In genomic region chr20:61640171-61640570, GRCh38 we compare ENCODE assay signal across 23 cellular contexts.
A peak's percentile ranks its signal among the peaks of the same experiment; 100 is the strongest.
DNase-seq lines count a peak whose midpoint lies in the region; ATAC-seq and TF ChIP-seq lines count a peak whose summit lies in the region.
"Had no signal": no experiment of that assay in that cellular context is flagged by ENCODE, and none has a peak within 500 bp of the region (broad histone marks: within the 10 kb centered on the region; RNA-seq: fewer than 3 reads in every experiment).

No MANE protein-coding gene starts in this region.

- DNase-seq in EH (ENCODE audit: low read depth) (peak; percentile 33), NCI-H2227 (lab: John Stamatoyannopoulos, UW; ENCODE audit: unreplicated experiment) (peak; percentile 52), choroid plexus epithelial cell (ENCODE audit: low read depth) (peak; percentile 48), neural progenitor cell (ENCODE audit: low spot score) (no peak), MM.1S (no peak), DMS153 (lab: John Stamatoyannopoulos, UW) (no peak), A673 (ENCODE audit: low spot score) (no peak)
- DNase-seq: activated CD4-positive, alpha-beta T cell treated with anti-CD3 and anti-CD28 coated beads for 36 hours; activated naive CD4-positive, alpha-beta T cell; BE2C; cortex of kidney; DMS 273 treated with DMSO at 0.1 percent for 48 hours; KBM-7; NCI-H1417 treated with DMSO at 0.1 percent for 48 hours; NCI-H345; occipital lobe; SJCRH30; stimulated activated CD4-positive, alpha-beta T cell treated with anti-CD3 and anti-CD28 coated beads, Interleukin-4, amount 100 ng/mL, for 1 hour; T-helper 9 cell had no signal

- peaks cover 2% of the 10 kb centered on the region for H3K36me3 Mint-ChIP-seq in neural progenitor cell

- H3K27ac ChIP-seq in neural progenitor cell (no peak overlapping the region), MM.1S (ENCODE audit: low read length) (no peak overlapping the region), A673 (ENCODE audit: low read depth, low read length, poor library complexity, severe bottlenecking) (no peak overlapping the region)
- H3K27ac ChIP-seq: ascending aorta, epithelial cell of prostate, SJCRH30 had no signal

- H3K9me3 ChIP-seq in neural progenitor cell (ENCODE audit: low read depth) (no peaks in the 10 kb centered on the region), MM.1S (replicated peaks; ENCODE audit: insufficient read depth, low read length) (no peaks in the 10 kb centered on the region), A673 (ENCODE audit: low read depth, low read length, poor library complexity, severe bottlenecking) (no peaks in the 10 kb centered on the region)
- H3K9me3 ChIP-seq: ascending aorta, BE2C, SJCRH30 had no signal

- TF ChIP-seq CTCF in choroid plexus epithelial cell (conservative IDR thresholded peaks at IDR 0.05; ENCODE audit: low read depth, low read length) (no peak), neural progenitor cell (IDR thresholded peaks at IDR 0.05) (no peak), MM.1S (IDR thresholded peaks at IDR 0.05; ENCODE audit: low read length) (no peak), A673 (conservative IDR thresholded peaks at IDR 0.05; ENCODE audit: low read depth, low read length) (no peak)

- H3K9ac ChIP-seq in neural progenitor cell (no peak overlapping the region), MM.1S (ENCODE audit: low read length) (no peak overlapping the region)

- peaks cover 51% of the 10 kb centered on the region for H3K4me1 Mint-ChIP-seq in neural progenitor cell
- H3K4me1 Mint-ChIP-seq: activated CD4-positive, alpha-beta T cell treated with anti-CD3 and anti-CD28 coated beads for 36 hours had no signal

- intact Hi-C loops in A673 (cut with micrococcal nuclease; ENCODE audit: unreplicated experiment) = no loop called here

- H3K9me3 Mint-ChIP-seq in neural progenitor cell = peaks cover 4% of the 10 kb centered on the region

- H3K79me2 ChIP-seq in neural progenitor cell (ENCODE audit: low read depth) (no peaks in the 10 kb centered on the region), MM.1S (ENCODE audit: low read length) (no peaks in the 10 kb centered on the region)

- H3K4me3 Mint-ChIP-seq in neural progenitor cell = no peak overlapping the region
- H3K4me3 Mint-ChIP-seq: activated CD4-positive, alpha-beta T cell treated with anti-CD3 and anti-CD28 coated beads for 36 hours had no signal

- CTCF ChIA-PET in A673 (lab: Charles Lee) = no interaction called here

- H3K4me3 ChIP-seq in choroid plexus epithelial cell (ENCODE audit: low read depth, low read length) (no peak overlapping the region), neural progenitor cell (no peak overlapping the region), MM.1S (ENCODE audit: low read length) (no peak overlapping the region), A673 (ENCODE audit: low read depth, low read length, poor library complexity, severe bottlenecking) (no peak overlapping the region)
- H3K4me3 ChIP-seq: ascending aorta, SJCRH30 had no signal

- H3K27me3 Mint-ChIP-seq in neural progenitor cell (ENCODE audit: insufficient read depth, low read depth) = peaks cover 6% of the 10 kb centered on the region
- H3K27me3 Mint-ChIP-seq: activated CD4-positive, alpha-beta T cell treated with anti-CD3 and anti-CD28 coated beads for 36 hours had no signal

- peaks cover 10% of the 10 kb centered on the region for H3F3A ChIP-seq in neural progenitor cell (ENCODE audit: low read depth)
- no peaks in the 10 kb centered on the region for H3F3A ChIP-seq in MM.1S (ENCODE audit: insufficient read depth, low read length)

- ATAC-seq in HG02798 (IDR thresholded peaks at IDR 0.05; ENCODE audit: poor library complexity, unreplicated experiment) = no peak
- ATAC-seq: activated CD4-positive, alpha-beta T cell treated with anti-CD3 and anti-CD28 coated beads for 36 hours; sciatic nerve had no signal

- H2AFZ ChIP-seq in neural progenitor cell (replicated peaks) (no peak overlapping the region), MM.1S (ENCODE audit: low read length) (no peak overlapping the region)

- BruUV-seq in A673 (replicated peaks; lab: Mats Ljungman, UMichigan) = no TSS peak

- peak overlapping the region; percentile 34 for H3K27ac Mint-ChIP-seq in neural progenitor cell
- H3K27ac Mint-ChIP-seq: activated CD4-positive, alpha-beta T cell treated with anti-CD3 and anti-CD28 coated beads for 36 hours had no signal

- POLR2A ChIA-PET in A673 (lab: Charles Lee; ENCODE audit: low non-redundant PET) = no interaction called here

- H4K20me1 ChIP-seq in neural progenitor cell (ENCODE audit: low read depth) (no peaks in the 10 kb centered on the region), MM.1S (ENCODE audit: insufficient read depth, low read length) (no peaks in the 10 kb centered on the region)

- H3K36me3 ChIP-seq in neural progenitor cell (no peaks in the 10 kb centered on the region), MM.1S (replicated peaks; ENCODE audit: insufficient read depth, low read length) (no peaks in the 10 kb centered on the region), A673 (ENCODE audit: insufficient read depth, low read length, poor library complexity, severe bottlenecking) (no peaks in the 10 kb centered on the region)
- H3K36me3 ChIP-seq: ascending aorta, BE2C, SJCRH30 had no signal

- no peak overlapping the region for H3K4me2 ChIP-seq in neural progenitor cell
- no peak overlapping the region for H3K4me2 ChIP-seq in MM.1S (ENCODE audit: low read depth, low read length)

- H3K27me3 ChIP-seq in neural progenitor cell (no peaks in the 10 kb centered on the region), MM.1S (replicated peaks; ENCODE audit: insufficient read depth, low read length) (peaks cover 95% of the 10 kb centered on the region), A673 (replicated peaks; ENCODE audit: insufficient read depth, low read depth, low read length, poor library complexity) (peaks cover 24% of the 10 kb centered on the region)
- H3K27me3 ChIP-seq: ascending aorta, BE2C had no signal

- no peaks in the 10 kb centered on the region for H3K9me2 ChIP-seq in MM.1S (replicated peaks; ENCODE audit: insufficient read depth, low read length)

- H3K4me1 ChIP-seq in neural progenitor cell (peaks cover 15% of the 10 kb centered on the region), MM.1S (ENCODE audit: low read length) (no peaks in the 10 kb centered on the region), A673 (ENCODE audit: insufficient read depth, low read length, poor library complexity, severe bottlenecking) (no peaks in the 10 kb centered on the region)
- H3K4me1 ChIP-seq: ascending aorta, BE2C, SJCRH30 had no signal

Comparison
In these comparisons a context has a peak if more than half of its experiments do, and no peak if none do; other contexts are left out.
1. DNase-seq: peak in EH (single experiment), NCI-H2227 (single experiment) and choroid plexus epithelial cell (single experiment); none in neural progenitor cell (single experiment), MM.1S (single experiment), DMS153 (single experiment) and A673 (single experiment).